ENCODE assay signal across 19 cellular contexts in genomic region chr7:131016230-131016629, GRCh38.
A peak's percentile ranks its signal among the peaks of the same experiment; 100 is the strongest.
DNase-seq lines count a peak whose midpoint lies in the region; ATAC-seq and TF ChIP-seq lines count a peak whose summit lies in the region.
"Had no signal": no experiment of that assay in that cellular context is flagged by ENCODE, and none has a peak within 500 bp of the region (broad histone marks: within the 10 kb centered on the region; RNA-seq: fewer than 3 reads in every experiment).

No MANE protein-coding gene starts in this region.

- H3K27me3 ChIP-seq in layer of hippocampus (ENCODE audit: control insufficient read depth, insufficient read depth, low read length), result no peaks in the 10 kb centered on the region

- H3K27me3 Mint-ChIP-seq in activated T-cell treated with anti-CD3 and anti-CD28 coated beads, Interleukin-2, amount 50 U/mL, for 72 hours (ENCODE audit: low read depth), result no peaks in the 10 kb centered on the region
- no peaks in the 10 kb centered on the region for H3K27me3 Mint-ChIP-seq in activated T-cell treated with anti-CD3 and anti-CD28 coated beads, Interleukin-2, amount 50 U/mL, for 4 hours (ENCODE audit: low read depth)
- no peaks in the 10 kb centered on the region for H3K27me3 Mint-ChIP-seq in activated naive CD8-positive, alpha-beta T cell
- H3K27me3 Mint-ChIP-seq in stimulated activated memory B cell treated with anti-CD40 and anti-IgM and Interleukin-4, amounts not matched to agents 10 μg/mL and 1 μg/mL and 100 μg/mL, for 72 hours, result no peaks in the 10 kb centered on the region

- no peaks in the 10 kb centered on the region for H3K9me3 Mint-ChIP-seq in activated T-cell treated with anti-CD3 and anti-CD28 coated beads, Interleukin-2, amount 50 U/mL, for 72 hours
- H3K9me3 Mint-ChIP-seq in activated T-cell treated with anti-CD3 and anti-CD28 coated beads, Interleukin-2, amount 50 U/mL, for 4 hours, result no peaks in the 10 kb centered on the region
- no peaks in the 10 kb centered on the region for H3K9me3 Mint-ChIP-seq in activated naive CD8-positive, alpha-beta T cell (ENCODE audit: low read depth)
- H3K9me3 Mint-ChIP-seq in stimulated activated memory B cell treated with anti-CD40 and anti-IgM and Interleukin-4, amounts not matched to agents 10 μg/mL and 1 μg/mL and 100 μg/mL, for 72 hours, result no peaks in the 10 kb centered on the region

- H3K27ac ChIP-seq in layer of hippocampus (ENCODE audit: low read depth, low read length), result peak overlapping the region; percentile 21

- no peak for DNase-seq in activated T-cell treated with anti-CD3 and anti-CD28 coated beads, Interleukin-2, amount 50 U/mL, for 72 hours
- DNase-seq in activated T-cell treated with anti-CD3 and anti-CD28 coated beads, Interleukin-2, amount 50 U/mL, for 4 hours, result no peak
- DNase-seq in NCI-H2171 treated with DMSO at 0.1 percent for 48 hours (lab: John Stamatoyannopoulos, UW), result no peak
- DNase-seq: activated CD4-positive, CD25-positive, alpha-beta regulatory T cell treated with anti-CD3 and anti-CD28 coated beads, Interleukin-2, amount 50 U/mL, for 72 hours; activated T-cell treated with anti-CD3 and anti-CD28 coated beads, Interleukin-2, amount 50 U/mL, for 1 hour; amniotic stem cell; Caco-2; GF-D8; islet precursor cell; midbrain; NCI-H1092; occipital lobe; Right ventricle myocardium superior; stimulated activated CD4-positive, alpha-beta T cell treated with anti-CD3 and anti-CD28 coated beads, Interleukin-4, amount 100 ng/mL, for 24 hours had no signal

- H3K4me1 Mint-ChIP-seq in activated T-cell treated with anti-CD3 and anti-CD28 coated beads, Interleukin-2, amount 50 U/mL, for 72 hours (ENCODE audit: low read depth), result peaks cover 85% of the 10 kb centered on the region
- H3K4me1 Mint-ChIP-seq in activated T-cell treated with anti-CD3 and anti-CD28 coated beads, Interleukin-2, amount 50 U/mL, for 4 hours (ENCODE audit: low read depth), result peaks cover 90% of the 10 kb centered on the region
- H3K4me1 Mint-ChIP-seq in activated naive CD8-positive, alpha-beta T cell (ENCODE audit: low read depth), result peaks cover 91% of the 10 kb centered on the region
- H3K4me1 Mint-ChIP-seq in stimulated activated memory B cell treated with anti-CD40 and anti-IgM and Interleukin-4, amounts not matched to agents 10 μg/mL and 1 μg/mL and 100 μg/mL, for 72 hours, result peaks cover 85% of the 10 kb centered on the region

- no peak overlapping the region for H3K4me3 Mint-ChIP-seq in activated T-cell treated with anti-CD3 and anti-CD28 coated beads, Interleukin-2, amount 50 U/mL, for 72 hours
- H3K4me3 Mint-ChIP-seq in activated T-cell treated with anti-CD3 and anti-CD28 coated beads, Interleukin-2, amount 50 U/mL, for 4 hours, result no peak overlapping the region
- H3K4me3 Mint-ChIP-seq in activated naive CD8-positive, alpha-beta T cell, result no peak overlapping the region
- H3K4me3 Mint-ChIP-seq in stimulated activated memory B cell treated with anti-CD40 and anti-IgM and Interleukin-4, amounts not matched to agents 10 μg/mL and 1 μg/mL and 100 μg/mL, for 72 hours, result no peak overlapping the region

- ATAC-seq in activated T-cell treated with anti-CD3 and anti-CD28 coated beads, Interleukin-2, amount 50 U/mL, for 72 hours (replicated peaks in 1 of 2), result no peak
- ATAC-seq in activated T-cell treated with anti-CD3 and anti-CD28 coated beads, Interleukin-2, amount 50 U/mL, for 4 hours, result no peak
- ATAC-seq in stimulated activated memory B cell treated with anti-CD40 and anti-IgM and Interleukin-4, amounts not matched to agents 10 μg/mL and 1 μg/mL and 100 μg/mL, for 72 hours, result no peak
- no peak for ATAC-seq in SK-N-SH treated with all-trans-retinoic acid at 6 μM for 48 hours
- ATAC-seq in HG03571 (IDR thresholded peaks at IDR 0.05; ENCODE audit: unreplicated experiment), result no peak

- peak overlapping the region; percentile 44 for H3K27ac Mint-ChIP-seq in activated T-cell treated with anti-CD3 and anti-CD28 coated beads, Interleukin-2, amount 50 U/mL, for 72 hours
- peak overlapping the region; percentile 90 for H3K27ac Mint-ChIP-seq in activated naive CD8-positive, alpha-beta T cell
- peak overlapping the region; percentile 9 for H3K27ac Mint-ChIP-seq in stimulated activated memory B cell treated with anti-CD40 and anti-IgM and Interleukin-4, amounts not matched to agents 10 μg/mL and 1 μg/mL and 100 μg/mL, for 72 hours

- peaks cover 11 to 12% of the 10 kb centered on the region in 2 donors for H3K36me3 Mint-ChIP-seq in activated T-cell treated with anti-CD3 and anti-CD28 coated beads, Interleukin-2, amount 50 U/mL, for 72 hours (ENCODE audit: insufficient read depth in 2 of 2)
- peaks cover 36% of the 10 kb centered on the region for H3K36me3 Mint-ChIP-seq in activated T-cell treated with anti-CD3 and anti-CD28 coated beads, Interleukin-2, amount 50 U/mL, for 4 hours (ENCODE audit: insufficient read depth)
- peaks cover 20% of the 10 kb centered on the region for H3K36me3 Mint-ChIP-seq in activated naive CD8-positive, alpha-beta T cell
- peaks cover 30% of the 10 kb centered on the region for H3K36me3 Mint-ChIP-seq in stimulated activated memory B cell treated with anti-CD40 and anti-IgM and Interleukin-4, amounts not matched to agents 10 μg/mL and 1 μg/mL and 100 μg/mL, for 72 hours

TF ChIP-seq in SK-N-SH treated with all-trans-retinoic acid at 6 μM for 48 hours, 23 proteins besides CTCF, POLR2A, EP300 and RAD21:
- TF ChIP-seq RARB (CRISPR knock-in tag; IDR thresholded peaks at IDR 0.05) (no peak), ZNF70 (CRISPR knock-in tag; IDR thresholded peaks at IDR 0.05) (no peak), PPARA (CRISPR knock-in tag; IDR thresholded peaks at IDR 0.05; ENCODE audit: borderline replicate concordance) (no peak), ZFP30 (CRISPR knock-in tag; IDR thresholded peaks at IDR 0.05) (no peak), CREB5 (CRISPR knock-in tag; IDR thresholded peaks at IDR 0.05; ENCODE audit: low read depth) (no peak), TOX (CRISPR knock-in tag; IDR thresholded peaks at IDR 0.05; ENCODE audit: borderline replicate concordance) (no peak), ZFP3 (CRISPR knock-in tag; IDR thresholded peaks at IDR 0.05) (no peak), PATZ1 (CRISPR knock-in tag; IDR thresholded peaks at IDR 0.05; ENCODE audit: borderline replicate concordance) (no peak), ZC3H10 (CRISPR knock-in tag; IDR thresholded peaks at IDR 0.05) (no peak), TCF4 (CRISPR knock-in tag; IDR thresholded peaks at IDR 0.05; ENCODE audit: borderline replicate concordance) (no peak)

Comparison
In these comparisons a context has a peak if more than half of its experiments do, and no peak if none do; other contexts are left out.
1. H3K27ac Mint-ChIP-seq: peak in every context shown above with its lines; median percentile 90 in activated naive CD8-positive, alpha-beta T cell; 44 in activated T-cell treated with anti-CD3 and anti-CD28 coated beads, Interleukin-2, amount 50 U/mL, for 72 hours; 9 in stimulated activated memory B cell treated with anti-CD40 and anti-IgM and Interleukin-4, amounts not matched to agents 10 μg/mL and 1 μg/mL and 100 μg/mL, for 72 hours.